In genomic region chr11:64858467-64859401, GRCh38 we compare ENCODE assay signal across 9 cellular contexts. TPM values are rescaled to one million over a fixed set of nuclear protein-coding genes. Genes with fewer than 3 reads are reported as not detected.
DNase-seq lines count a peak whose midpoint lies in the region; ATAC-seq and TF ChIP-seq lines count a peak whose summit lies in the region.
"Had no signal": no experiment of that assay in that cellular context is flagged by ENCODE, and none has a peak within 500 bp of the region (broad histone marks: within the 10 kb centered on the region; RNA-seq: fewer than 3 reads in every experiment).

No MANE protein-coding gene starts in this region.

- CTCF ChIA-PET in AG04450 (lab: Charles Lee), result no interaction called here
- CTCF ChIA-PET in activated CD8-positive, alpha-beta T cell treated with anti-CD3 and anti-CD28 coated beads for 36 hours (lab: Charles Lee), result interaction anchor here (0.9 to 28.9 kb wide), 5 partner anchors 6 to 263 kb away, joined by 3 to 1168 read pairs (median 316); partner anchors contain the start of genes CDC42BPG, EHD1, FAU and MRPL49

- H3K9me3 ChIP-seq in AG04450 (ENCODE audit: control insufficient read depth, insufficient read depth, low read length), result peaks cover 13% of the 10 kb centered on the region; the same call in 1 of the 2 replicates

- peaks cover 54% of the 10 kb centered on the region for H3K36me3 Mint-ChIP-seq in activated CD8-positive, alpha-beta T cell treated with anti-CD3 and anti-CD28 coated beads for 36 hours (ENCODE audit: low read depth)
- peaks cover 14 to 16% (median 14%) of the 10 kb centered on the region in 3 donors for H3K36me3 Mint-ChIP-seq in immature natural killer cell

- peak overlapping the region; percentile 11 for H3K27ac ChIP-seq in AG04450 (ENCODE audit: low read depth, low read length)
- H3K27ac ChIP-seq: C4-2B had no signal

- peak; percentile 14 for ATAC-seq in HG02884 (IDR thresholded peaks at IDR 0.05; ENCODE audit: unreplicated experiment)
- ATAC-seq in activated CD8-positive, alpha-beta T cell treated with anti-CD3 and anti-CD28 coated beads for 36 hours, result peak; percentile 49
- no peak for ATAC-seq in HG03095 (IDR thresholded peaks at IDR 0.05; ENCODE audit: unreplicated experiment)
- no peak for ATAC-seq in GM18858 (IDR thresholded peaks at IDR 0.05; ENCODE audit: unreplicated experiment)

- H3K27me3 ChIP-seq in AG04450 (ENCODE audit: control insufficient read depth, insufficient read depth, low read length), result no peaks in the 10 kb centered on the region

- H3K27me3 Mint-ChIP-seq in activated CD8-positive, alpha-beta T cell treated with anti-CD3 and anti-CD28 coated beads for 36 hours, result no peaks in the 10 kb centered on the region
- peaks cover 3 to 37% (median 26%) of the 10 kb centered on the region in 3 donors for H3K27me3 Mint-ChIP-seq in immature natural killer cell (ENCODE audit: low read depth in 3 of 3)

- H3K4me1 Mint-ChIP-seq in activated CD8-positive, alpha-beta T cell treated with anti-CD3 and anti-CD28 coated beads for 36 hours (ENCODE audit: low read depth), result peaks cover 90% of the 10 kb centered on the region
- peaks cover 87 to 89% of the 10 kb centered on the region in 2 donors for H3K4me1 Mint-ChIP-seq in immature natural killer cell

- DNase-seq in AG04450 (ENCODE audit: low read depth, low spot score) (no peak), immature natural killer cell (peak; percentile 72 to 73 (median 72)), SK-N-DZ (ENCODE audit: low spot score) (no peak), posterior vena cava (ENCODE audit: low spot score) (no peak)
- peak; percentile 84 for DNase-seq in activated CD8-positive, alpha-beta T cell treated with anti-CD3 and anti-CD28 coated beads for 36 hours

- H3K9me3 Mint-ChIP-seq in activated CD8-positive, alpha-beta T cell treated with anti-CD3 and anti-CD28 coated beads for 36 hours, result no peaks in the 10 kb centered on the region
- H3K9me3 Mint-ChIP-seq in immature natural killer cell, result no peaks in the 10 kb centered on the region

- no peak for TF ChIP-seq CTCF in AG04450 (IDR thresholded peaks at IDR 0.05; ENCODE audit: low read depth, low read length)
- TF ChIP-seq CTCF in activated CD8-positive, alpha-beta T cell treated with anti-CD3 and anti-CD28 coated beads for 36 hours (IDR thresholded peaks at IDR 0.05), result no peak

- intact Hi-C loops in activated CD8-positive, alpha-beta T cell treated with anti-CD3 and anti-CD28 coated beads for 36 hours (cut with micrococcal nuclease), result no loop called here
- intact Hi-C loops in posterior vena cava (cut with DNase I), result no loop called here

- POLR2A ChIA-PET in AG04450 (lab: Yijun Ruan, JAX), result interaction anchor here (1.0 kb wide), 1 partner anchor 19 kb away, joined by 3 read pairs; the partner anchor contains the start of gene EHD1
- POLR2A ChIA-PET in activated CD8-positive, alpha-beta T cell treated with anti-CD3 and anti-CD28 coated beads for 36 hours (lab: Charles Lee), result interaction anchor here (0.9 to 26.2 kb wide), 11 partner anchors 5 to 565 kb away, joined by 3 to 768 read pairs (median 4); partner anchors contain the start of genes CDC42BPG, EHD1, SYVN1 and ZNHIT2

- peak overlapping the region; percentile 98 for H3K27ac Mint-ChIP-seq in activated CD8-positive, alpha-beta T cell treated with anti-CD3 and anti-CD28 coated beads for 36 hours
- peak overlapping the region; percentile 97 to 99 (median 98) for H3K27ac Mint-ChIP-seq in immature natural killer cell

- no peak overlapping the region for H3K4me3 ChIP-seq in AG04450 (ENCODE audit: low read depth, low read length)

- peak overlapping the region; percentile 70 for H3K4me3 Mint-ChIP-seq in activated CD8-positive, alpha-beta T cell treated with anti-CD3 and anti-CD28 coated beads for 36 hours
- peak overlapping the region; percentile 80 to 95 (median 88) for H3K4me3 Mint-ChIP-seq in immature natural killer cell

RNA-seq across cellular contexts. Expression of gene CDC42BPG, which starts 14.3 kb away (rescaled TPM):
- polyA plus RNA-seq in AG04450 (2011; rRNA removed), result 0.02 and 0.04 TPM in 2 replicates
- 0.09 TPM in 1 of 2 replicates, not detected in the other for polyA minus RNA-seq in AG04450 (2011; rRNA and poly(A)+ RNA removed)
- under 1 TPM; 0.31 to 0.61 TPM for total RNA-seq in activated CD8-positive, alpha-beta T cell treated with anti-CD3 and anti-CD28 coated beads for 36 hours
- polyA plus RNA-seq in immature natural killer cell, result under 1 TPM in 2 of 3 donors, not detected in 1; 0.13 to 0.22 TPM
- 0.17 and 0.73 TPM in 2 replicates for polyA plus RNA-seq in SK-N-DZ (2014; cell fraction: cytosol; rRNA removed)
- 1.4 and 1.8 TPM in 2 replicates for polyA plus RNA-seq in SK-N-DZ (2014; cell fraction: nucleus; rRNA removed)
- under 1 TPM; 0.37 to 0.38 TPM for total RNA-seq in posterior vena cava

RNA-seq across cellular contexts. Expression of gene EHD1, which starts 19.7 kb away (rescaled TPM):
- polyA plus RNA-seq in AG04450 (2011; rRNA removed) (56.1 and 77.7 TPM in 2 replicates), immature natural killer cell (100 to 1,000 TPM; 136 to 247 (median 160) TPM)
- 98.0 and 147 TPM in 2 replicates for polyA minus RNA-seq in AG04450 (2011; rRNA and poly(A)+ RNA removed)
- total RNA-seq in activated CD8-positive, alpha-beta T cell treated with anti-CD3 and anti-CD28 coated beads for 36 hours, result 10 to 100 TPM; 60.3 to 65.1 TPM
- polyA plus RNA-seq in SK-N-DZ (2014; cell fraction: cytosol; rRNA removed), result 28.2 TPM in 2 replicates
- polyA plus RNA-seq in SK-N-DZ (2014; cell fraction: nucleus; rRNA removed), result 8.5 and 14.2 TPM in 2 replicates
- 100 to 1,000 TPM; 135 to 164 TPM for total RNA-seq in posterior vena cava

RNA-seq across cellular contexts. Expression of gene MEN1, which starts 48.4 kb away (rescaled TPM):
- 15.0 and 22.3 TPM in 2 replicates for polyA plus RNA-seq in AG04450 (2011; rRNA removed)
- polyA minus RNA-seq in AG04450 (2011; rRNA and poly(A)+ RNA removed), result 11.5 and 17.1 TPM in 2 replicates
- total RNA-seq in activated CD8-positive, alpha-beta T cell treated with anti-CD3 and anti-CD28 coated beads for 36 hours, result 10 to 100 TPM; 25.8 to 29.0 TPM
- 10 to 100 TPM; 15.3 to 36.1 (median 27.1) TPM for polyA plus RNA-seq in immature natural killer cell
- polyA plus RNA-seq in SK-N-DZ (2014; cell fraction: cytosol; rRNA removed), result 21.2 and 26.8 TPM in 2 replicates
- 40.7 and 64.0 TPM in 2 replicates for polyA plus RNA-seq in SK-N-DZ (2014; cell fraction: nucleus; rRNA removed)
- 1 to 10 TPM; 9.2 to 9.4 TPM for total RNA-seq in posterior vena cava

RNA-seq across cellular contexts. Expression of gene MAP4K2, which starts 55.7 kb away (rescaled TPM):
- polyA plus RNA-seq in AG04450 (2011; rRNA removed), result 9.9 and 14.1 TPM in 2 replicates
- 12.5 and 15.4 TPM in 2 replicates for polyA minus RNA-seq in AG04450 (2011; rRNA and poly(A)+ RNA removed)
- 10 to 100 TPM; 56.4 to 58.0 TPM for total RNA-seq in activated CD8-positive, alpha-beta T cell treated with anti-CD3 and anti-CD28 coated beads for 36 hours
- 10 to 100 TPM in 2 of 3 donors, 1 to 10 TPM in 1; 9.2 to 16.4 (median 15.9) TPM for polyA plus RNA-seq in immature natural killer cell
- 12.7 and 32.3 TPM in 2 replicates for polyA plus RNA-seq in SK-N-DZ (2014; cell fraction: cytosol; rRNA removed)
- 62.1 and 80.6 TPM in 2 replicates for polyA plus RNA-seq in SK-N-DZ (2014; cell fraction: nucleus; rRNA removed)
- total RNA-seq in posterior vena cava, result 10 to 100 TPM; 13.2 to 14.7 TPM

RNA-seq across cellular contexts. Expression of gene ATG2A, which starts 58.3 kb away (rescaled TPM):
- polyA plus RNA-seq in AG04450 (2011; rRNA removed) (3.7 and 5.1 TPM in 2 replicates), immature natural killer cell (10 to 100 TPM in 1 of 3 donors, 1 to 10 TPM in 2; 3.7 to 10.0 (median 6.7) TPM)
- polyA minus RNA-seq in AG04450 (2011; rRNA and poly(A)+ RNA removed), result 6.6 and 9.0 TPM in 2 replicates
- total RNA-seq in activated CD8-positive, alpha-beta T cell treated with anti-CD3 and anti-CD28 coated beads for 36 hours, result 10 to 100 TPM; 17.1 to 17.5 TPM
- 5.0 and 5.6 TPM in 2 replicates for polyA plus RNA-seq in SK-N-DZ (2014; cell fraction: cytosol; rRNA removed)
- 18.2 and 29.8 TPM in 2 replicates for polyA plus RNA-seq in SK-N-DZ (2014; cell fraction: nucleus; rRNA removed)
- 10 to 100 TPM; 12.3 to 14.9 TPM for total RNA-seq in posterior vena cava

Comparison
In these comparisons a context has a peak if more than half of its experiments do, and no peak if none do; other contexts are left out.
1. DNase-seq: peak in activated CD8-positive, alpha-beta T cell treated with anti-CD3 and anti-CD28 coated beads for 36 hours (single experiment) and immature natural killer cell (3 of 3); none in AG04450 (single experiment), SK-N-DZ (single experiment) and posterior vena cava (single experiment).
2. ATAC-seq: peak in HG02884 (single experiment) and activated CD8-positive, alpha-beta T cell treated with anti-CD3 and anti-CD28 coated beads for 36 hours (single experiment); none in HG03095 (single experiment) and GM18858 (single experiment).